Comparison of ENCODE assay signal across 1 cellular context in the genomic region with DNA sequence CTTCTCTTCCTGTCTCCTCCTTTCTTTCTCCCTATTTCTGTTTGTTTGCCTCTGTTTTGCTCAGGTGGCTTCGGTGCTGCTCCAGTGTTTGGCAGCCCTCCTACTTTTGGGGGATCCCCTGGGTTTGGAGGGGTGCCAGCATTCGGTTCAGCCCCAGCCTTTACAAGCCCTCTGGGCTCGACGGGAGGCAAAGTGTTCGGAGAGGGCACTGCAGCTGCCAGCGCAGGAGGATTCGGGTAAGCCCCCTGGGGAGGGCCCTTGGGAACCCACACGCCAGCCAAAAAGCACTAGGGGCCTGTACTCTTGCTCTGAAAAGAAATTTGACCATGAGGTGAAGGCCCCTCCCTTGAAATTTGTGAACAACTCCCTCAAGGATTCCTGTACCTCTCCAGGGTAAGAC.
TF ChIP-seq lines count a peak whose summit lies in the region.

No MANE protein-coding gene starts in this region.

TF ChIP-seq in GM23338, 12 proteins besides CTCF, POLR2A, EP300 and RAD21 (continued from another document):
- TF ChIP-seq, protein P1, sequence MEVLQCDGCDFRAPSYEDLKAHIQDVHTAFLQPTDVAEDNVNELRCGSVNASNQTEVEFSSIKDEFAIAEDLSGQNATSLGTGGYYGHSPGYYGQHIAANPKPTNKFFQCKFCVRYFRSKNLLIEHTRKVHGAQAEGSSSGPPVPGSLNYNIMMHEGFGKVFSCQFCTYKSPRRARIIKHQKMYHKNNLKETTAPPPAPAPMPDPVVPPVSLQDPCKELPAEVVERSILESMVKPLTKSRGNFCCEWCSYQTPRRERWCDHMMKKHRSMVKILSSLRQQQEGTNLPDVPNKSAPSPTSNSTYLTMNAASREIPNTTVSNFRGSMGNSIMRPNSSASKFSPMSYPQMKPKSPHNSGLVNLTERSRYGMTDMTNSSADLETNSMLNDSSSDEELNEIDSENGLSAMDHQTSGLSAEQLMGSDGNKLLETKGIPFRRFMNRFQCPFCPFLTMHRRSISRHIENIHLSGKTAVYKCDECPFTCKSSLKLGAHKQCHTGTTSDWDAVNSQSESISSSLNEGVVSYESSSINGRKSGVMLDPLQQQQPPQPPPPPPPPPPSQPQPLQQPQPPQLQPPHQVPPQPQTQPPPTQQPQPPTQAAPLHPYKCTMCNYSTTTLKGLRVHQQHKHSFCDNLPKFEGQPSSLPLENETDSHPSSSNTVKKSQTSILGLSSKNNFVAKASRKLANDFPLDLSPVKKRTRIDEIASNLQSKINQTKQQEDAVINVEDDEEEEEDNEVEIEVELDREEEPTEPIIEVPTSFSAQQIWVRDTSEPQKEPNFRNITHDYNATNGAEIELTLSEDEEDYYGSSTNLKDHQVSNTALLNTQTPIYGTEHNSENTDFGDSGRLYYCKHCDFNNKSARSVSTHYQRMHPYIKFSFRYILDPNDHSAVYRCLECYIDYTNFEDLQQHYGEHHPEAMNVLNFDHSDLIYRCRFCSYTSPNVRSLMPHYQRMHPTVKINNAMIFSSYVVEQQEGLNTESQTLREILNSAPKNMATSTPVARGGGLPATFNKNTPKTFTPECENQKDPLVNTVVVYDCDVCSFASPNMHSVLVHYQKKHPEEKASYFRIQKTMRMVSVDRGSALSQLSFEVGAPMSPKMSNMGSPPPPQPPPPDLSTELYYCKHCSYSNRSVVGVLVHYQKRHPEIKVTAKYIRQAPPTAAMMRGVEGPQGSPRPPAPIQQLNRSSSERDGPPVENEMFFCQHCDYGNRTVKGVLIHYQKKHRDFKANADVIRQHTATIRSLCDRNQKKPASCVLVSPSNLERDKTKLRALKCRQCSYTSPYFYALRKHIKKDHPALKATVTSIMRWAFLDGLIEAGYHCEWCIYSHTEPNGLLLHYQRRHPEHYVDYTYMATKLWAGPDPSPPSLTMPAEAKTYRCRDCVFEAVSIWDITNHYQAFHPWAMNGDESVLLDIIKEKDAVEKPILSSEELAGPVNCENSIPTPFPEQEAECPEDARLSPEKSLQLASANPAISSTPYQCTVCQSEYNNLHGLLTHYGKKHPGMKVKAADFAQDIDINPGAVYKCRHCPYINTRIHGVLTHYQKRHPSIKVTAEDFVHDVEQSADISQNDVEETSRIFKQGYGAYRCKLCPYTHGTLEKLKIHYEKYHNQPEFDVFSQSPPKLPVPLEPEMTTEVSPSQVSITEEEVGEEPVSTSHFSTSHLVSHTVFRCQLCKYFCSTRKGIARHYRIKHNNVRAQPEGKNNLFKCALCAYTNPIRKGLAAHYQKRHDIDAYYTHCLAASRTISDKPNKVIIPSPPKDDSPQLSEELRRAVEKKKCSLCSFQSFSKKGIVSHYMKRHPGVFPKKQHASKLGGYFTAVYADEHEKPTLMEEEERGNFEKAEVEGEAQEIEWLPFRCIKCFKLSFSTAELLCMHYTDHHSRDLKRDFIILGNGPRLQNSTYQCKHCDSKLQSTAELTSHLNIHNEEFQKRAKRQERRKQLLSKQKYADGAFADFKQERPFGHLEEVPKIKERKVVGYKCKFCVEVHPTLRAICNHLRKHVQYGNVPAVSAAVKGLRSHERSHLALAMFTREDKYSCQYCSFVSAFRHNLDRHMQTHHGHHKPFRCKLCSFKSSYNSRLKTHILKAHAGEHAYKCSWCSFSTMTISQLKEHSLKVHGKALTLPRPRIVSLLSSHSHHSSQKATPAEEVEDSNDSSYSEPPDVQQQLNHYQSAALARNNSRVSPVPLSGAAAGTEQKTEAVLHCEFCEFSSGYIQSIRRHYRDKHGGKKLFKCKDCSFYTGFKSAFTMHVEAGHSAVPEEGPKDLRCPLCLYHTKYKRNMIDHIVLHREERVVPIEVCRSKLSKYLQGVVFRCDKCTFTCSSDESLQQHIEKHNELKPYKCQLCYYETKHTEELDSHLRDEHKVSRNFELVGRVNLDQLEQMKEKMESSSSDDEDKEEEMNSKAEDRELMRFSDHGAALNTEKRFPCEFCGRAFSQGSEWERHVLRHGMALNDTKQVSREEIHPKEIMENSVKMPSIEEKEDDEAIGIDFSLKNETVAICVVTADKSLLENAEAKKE (CRISPR knock-in tag; IDR thresholded peaks at IDR 0.05) = no peak
- TF ChIP-seq POLR2AphosphoS5 (IDR thresholded peaks at IDR 0.05; ENCODE audit: low read depth) = no peak
- no peak for TF ChIP-seq ZNF331 (CRISPR knock-in tag; IDR thresholded peaks at IDR 0.05; ENCODE audit: low read depth)
